Comparison of ENCODE assay signal across 8 cellular contexts in genomic region chr2:15561574-15562344, GRCh38. TPM values are rescaled to one million over a fixed set of nuclear protein-coding genes. Genes with fewer than 3 reads are reported as not detected.
A peak's percentile ranks its signal among the peaks of the same experiment; 100 is the strongest.
DNase-seq lines count a peak whose midpoint lies in the region; ATAC-seq and TF ChIP-seq lines count a peak whose summit lies in the region.

No MANE protein-coding gene starts in this region.

- H3K9ac ChIP-seq in H9 (ENCODE audit: extremely low read depth, insufficient read length, low read length): no peak overlapping the region

- H2BK12ac ChIP-seq in H9 (ENCODE audit: insufficient read length, low read depth, low read length): no peak overlapping the region

- H4K8ac ChIP-seq in H9 (replicated peaks; ENCODE audit: insufficient read length, low read depth, low read length): no peak overlapping the region

- H3K4me2 ChIP-seq in H9 (ENCODE audit: insufficient read depth, insufficient read length, low read length): peak overlapping the region; percentile 100

- POLR2A ChIA-PET in GM10248 (lab: Yijun Ruan, JAX): interaction anchor here (0.8 kb wide), 1 partner anchor 50 kb away, joined by 3 read pairs; no protein-coding TSS in a partner anchor

- H4K91ac ChIP-seq in H9 (ENCODE audit: insufficient read length, low read depth, low read length): no peak overlapping the region

- H2BK120ac ChIP-seq in H9 (ENCODE audit: low read depth, low read length, poor library complexity, severe bottlenecking): no peak overlapping the region

- H3K9me3 ChIP-seq in H9 (ENCODE audit: control insufficient read depth, low read depth, low read length): no peaks in the 10 kb centered on the region

- H3K4ac ChIP-seq in H9 (ENCODE audit: low read depth, low read length): no peak overlapping the region

- whole genome bisulfite sequencing in H9 (ENCODE audit: extremely low coverage, insufficient read length, low lambda C conversion rate): no CpG with 5 or more reads among the region's 13 CpGs

- H3K27ac ChIP-seq in H9 (ENCODE audit: insufficient read length, low read depth, low read length): no peak overlapping the region

- no peak overlapping the region for H3T11ph ChIP-seq in H9 (ENCODE audit: low read length)

- CTCF ChIA-PET in GM10248 (lab: Yijun Ruan, JAX): interaction anchor here (0.8 to 4.4 kb wide), 6 partner anchors 9 to 24 kb away, joined by 3 to 28 read pairs (median 6); no protein-coding TSS in a partner anchor

- H3K4me1 Mint-ChIP-seq in H9 (peaks cover 13 to 20% of the 10 kb centered on the region in 2 experiments), memory B cell (peaks cover 26% of the 10 kb centered on the region)
- peaks cover 24 to 27% of the 10 kb centered on the region in 2 donors for H3K4me1 Mint-ChIP-seq in effector memory CD8-positive, alpha-beta T cell (ENCODE audit: low read depth in 2 of 2)
- peaks cover 36% of the 10 kb centered on the region for H3K4me1 Mint-ChIP-seq in stimulated activated naive CD8-positive, alpha-beta T cell treated with anti-CD3 and anti-CD28 coated beads, Interleukin-15, Interleukin-2, amounts not matched to agents 100 ng/mL and 50 ng/mL, for 24 hours (ENCODE audit: low read depth)

- TF ChIP-seq CTCF in GM10248 (IDR thresholded peaks at IDR 0.05; ENCODE audit: control extremely low read depth, extremely low read depth, low read depth, missing control alignments) (no peak), H9 (conservative IDR thresholded peaks at IDR 0.05) (no peak)

- no peak overlapping the region for H2BK5ac ChIP-seq in H9 (ENCODE audit: insufficient read length, low read length)

- DNase-seq in GM10248 (ENCODE audit: extremely low spot score) (peak; percentile 29), H9 (no peak), M059J (ENCODE audit: low read depth) (peak; percentile 54), memory B cell (ENCODE audit: low spot score in 2 of 2) (no peak), activated gamma-delta T cell (lab: John Stamatoyannopoulos, UW) (no peak)
- peak; percentile 5 to 27 for DNase-seq in activated CD4-positive, alpha-beta T cell treated with anti-CD3 and anti-CD28 coated beads for 4 hours
- peak in 2 of 3 experiments; percentile 2 to 9 for DNase-seq in effector memory CD8-positive, alpha-beta T cell

- H3K79me2 ChIP-seq in H9 (ENCODE audit: insufficient read depth, low read length): no peaks in the 10 kb centered on the region; the same call in 1 of the 2 replicates

- H3K14ac ChIP-seq in H9 (ENCODE audit: insufficient read depth, low read length): no peak overlapping the region; the same call in 1 of the 2 replicates

- H3K27me3 Mint-ChIP-seq in H9 (ENCODE audit: low read depth): peaks cover 3% of the 10 kb centered on the region; the same call in 1 of the 2 replicates
- H3K27me3 Mint-ChIP-seq in effector memory CD8-positive, alpha-beta T cell: peaks cover 0 to 13% of the 10 kb centered on the region in 2 donors
- H3K27me3 Mint-ChIP-seq in memory B cell: peaks cover 3% of the 10 kb centered on the region
- no peaks in the 10 kb centered on the region for H3K27me3 Mint-ChIP-seq in stimulated activated naive CD8-positive, alpha-beta T cell treated with anti-CD3 and anti-CD28 coated beads, Interleukin-15, Interleukin-2, amounts not matched to agents 100 ng/mL and 50 ng/mL, for 24 hours

- H4K20me1 ChIP-seq in H9 (ENCODE audit: control insufficient read depth, insufficient read depth, insufficient read length): no peaks in the 10 kb centered on the region

- no peak overlapping the region for H3K23ac ChIP-seq in H9 (ENCODE audit: insufficient read length, low read depth, low read length)

- no peak overlapping the region for H2BK20ac ChIP-seq in H9 (ENCODE audit: low read depth, low read length, poor library complexity, severe bottlenecking)

- peak overlapping the region; percentile 98 for H2AFZ ChIP-seq in H9 (ENCODE audit: low read length)

- no peak overlapping the region for H2BK15ac ChIP-seq in H9 (ENCODE audit: low read depth, low read length)

- no peak overlapping the region for H4K5ac ChIP-seq in H9 (ENCODE audit: insufficient read length, low read depth, low read length)

- H2AK5ac ChIP-seq in H9 (ENCODE audit: insufficient read length, low read length): no peak overlapping the region

- peak overlapping the region; percentile 4 for H3K18ac ChIP-seq in H9 (ENCODE audit: insufficient read length, low read depth, low read length)

- peaks cover 12% of the 10 kb centered on the region for H3K23me2 ChIP-seq in H9 (ENCODE audit: insufficient read length, low read depth, low read length, poor library complexity, severe bottlenecking)

- 0 out of 2 replicates have a peak, but pooled peaks cover 3% of the 10 kb centered on the region for H3K4me1 ChIP-seq in H9 (ENCODE audit: insufficient read depth, low read length)

- H3K27ac Mint-ChIP-seq in H9 (peak overlapping the region; percentile 60 to 81 (median 78); a peak in 4 of 7 replicates), memory B cell (peak overlapping the region; percentile 95)
- H3K27ac Mint-ChIP-seq in effector memory CD8-positive, alpha-beta T cell: peak overlapping the region; percentile 97 to 99
- H3K27ac Mint-ChIP-seq in stimulated activated naive CD8-positive, alpha-beta T cell treated with anti-CD3 and anti-CD28 coated beads, Interleukin-15, Interleukin-2, amounts not matched to agents 100 ng/mL and 50 ng/mL, for 24 hours: peak overlapping the region; percentile 92

- no peaks in the 10 kb centered on the region for H3K27me3 ChIP-seq in H9 (ENCODE audit: insufficient read depth, low read length)

- ATAC-seq in effector memory CD8-positive, alpha-beta T cell (replicated peaks): peak; percentile 27
- peak; percentile 11 for ATAC-seq in memory B cell (ENCODE audit: low read depth)

- H3K36me3 Mint-ChIP-seq in H9 (ENCODE audit: insufficient read depth in 1 of 3, low read depth in 3 of 3): no peaks in the 10 kb centered on the region
- H3K36me3 Mint-ChIP-seq in effector memory CD8-positive, alpha-beta T cell (ENCODE audit: insufficient read depth): peaks cover 13% of the 10 kb centered on the region
- H3K36me3 Mint-ChIP-seq in memory B cell: no peaks in the 10 kb centered on the region
- no peaks in the 10 kb centered on the region for H3K36me3 Mint-ChIP-seq in stimulated activated naive CD8-positive, alpha-beta T cell treated with anti-CD3 and anti-CD28 coated beads, Interleukin-15, Interleukin-2, amounts not matched to agents 100 ng/mL and 50 ng/mL, for 24 hours (ENCODE audit: low read depth)

- no peak overlapping the region for H3K56ac ChIP-seq in H9 (ENCODE audit: insufficient read length, low read depth, low read length)

- peak overlapping the region; percentile 99 for H3K4me3 Mint-ChIP-seq in H9
- peak overlapping the region; percentile 98 to 99 for H3K4me3 Mint-ChIP-seq in effector memory CD8-positive, alpha-beta T cell
- H3K4me3 Mint-ChIP-seq in memory B cell: peak overlapping the region; percentile 99
- peak overlapping the region; percentile 98 for H3K4me3 Mint-ChIP-seq in stimulated activated naive CD8-positive, alpha-beta T cell treated with anti-CD3 and anti-CD28 coated beads, Interleukin-15, Interleukin-2, amounts not matched to agents 100 ng/mL and 50 ng/mL, for 24 hours

- H3K9me3 Mint-ChIP-seq in H9 (no peaks in the 10 kb centered on the region), memory B cell (no peaks in the 10 kb centered on the region)
- no peaks in the 10 kb centered on the region for H3K9me3 Mint-ChIP-seq in effector memory CD8-positive, alpha-beta T cell
- no peaks in the 10 kb centered on the region for H3K9me3 Mint-ChIP-seq in stimulated activated naive CD8-positive, alpha-beta T cell treated with anti-CD3 and anti-CD28 coated beads, Interleukin-15, Interleukin-2, amounts not matched to agents 100 ng/mL and 50 ng/mL, for 24 hours

- H3K79me1 ChIP-seq in H9 (ENCODE audit: insufficient read depth, low read depth, low read length, poor library complexity, severe bottlenecking): peaks cover 6% of the 10 kb centered on the region

RNA-seq across cellular contexts. Expression of gene NBAS, which starts 0.6 kb away (rescaled TPM):
- total RNA-seq in H9 (2021): 29.7 and 32.5 TPM in 2 replicates
- 22.2 and 36.6 TPM in 2 replicates for total RNA-seq in M059J (2014; rRNA removed; shearing (Covaris generic))

RNA-seq across cellular contexts. Expression of gene DDX1, which starts 29.9 kb away (rescaled TPM):
- 118 and 120 TPM in 2 replicates for total RNA-seq in H9 (2021)
- 56.4 and 89.4 TPM in 2 replicates for total RNA-seq in M059J (2014; rRNA removed; shearing (Covaris generic))

Comparison
In these comparisons a context has a peak if more than half of its experiments do, and no peak if none do; other contexts are left out.
1. DNase-seq: peak in GM10248 (single experiment), M059J (single experiment), activated CD4-positive, alpha-beta T cell treated with anti-CD3 and anti-CD28 coated beads for 4 hours (2 of 2) and effector memory CD8-positive, alpha-beta T cell (2 of 3); none in H9 (single experiment), memory B cell (0 of 2) and activated gamma-delta T cell (single experiment).
2. Peak in every context shown above with its lines, with median percentiles within 50 percentile points of each other: H3K27ac Mint-ChIP-seq and H3K4me3 Mint-ChIP-seq.